ENCODE assay signal across 11 cellular contexts in genomic region chr9:34898846-34899245, GRCh38. TPM values are rescaled to one million over a fixed set of nuclear protein-coding genes. Genes with fewer than 3 reads are reported as not detected.
A peak's percentile ranks its signal among the peaks of the same experiment; 100 is the strongest.
DNase-seq lines count a peak whose midpoint lies in the region; ATAC-seq and FAIRE-seq lines count a peak whose summit lies in the region.
"Had no signal": no experiment of that assay in that cellular context is flagged by ENCODE, and none has a peak within 500 bp of the region (broad histone marks: within the 10 kb centered on the region; RNA-seq: fewer than 3 reads in every experiment).

No MANE protein-coding gene starts in this region.

- H3K27me3 Mint-ChIP-seq in T-cell = peaks cover 33 to 37% of the 10 kb centered on the region in 2 donors

- H3K27ac Mint-ChIP-seq in T-cell = no peak overlapping the region
- H3K27ac Mint-ChIP-seq: CD4-positive, CD25-positive, alpha-beta regulatory T cell had no signal

- ATAC-seq in T-cell (replicated peaks in 1 of 4) = no peak

- POLR2A ChIA-PET in T-cell (lab: Charles Lee) = no interaction called here

- CTCF ChIA-PET in T-cell (lab: Charles Lee) = interaction anchor here (0.5 to 2.8 kb wide), 23 partner anchors 10 to 1109 kb away, joined by 3 to 56 read pairs (median 5); partner anchors contain the start of genes FANCG (in 1 of the 2), PIGO (in 1 of the 2), STOML2 (in 1 of the 2) and VCP (in 1 of the 2)

- DNase-seq in amygdala (lab: John Stamatoyannopoulos, UW) (peak in 50 of 56 donors; percentile 5 to 86 (median 44)), frontal cortex (ENCODE audit: low spot score in 2 of 2) (peak; percentile 7 to 25), midbrain (lab: John Stamatoyannopoulos, UW) (peak; percentile 81), T-cell (no peak)
- no peak for DNase-seq in activated CD8-positive, alpha-beta memory T cell treated with anti-CD3 and anti-CD28 coated beads for 24 hours
- DNase-seq in NK-92 treated with Interleukin-12 subunit alpha and Interleukin-12 subunit beta, amount 100 ng/mL, for 24 hours (lab: John Stamatoyannopoulos, UW) = no peak
- DNase-seq in activated CD4-positive, alpha-beta T cell treated with anti-CD3 and anti-CD28 coated beads, Interleukin-2, amount 50 U/mL, for 4 hours = no peak
- DNase-seq: NCI-H524 treated with DMSO at 0.1 percent for 48 hours had no signal

- H3K36me3 Mint-ChIP-seq in T-cell = no peaks in the 10 kb centered on the region
- H3K36me3 Mint-ChIP-seq: CD4-positive, CD25-positive, alpha-beta regulatory T cell had no signal

- no peaks in the 10 kb centered on the region for H3K9me3 Mint-ChIP-seq in T-cell
- H3K9me3 Mint-ChIP-seq: CD4-positive, CD25-positive, alpha-beta regulatory T cell had no signal

- no peak overlapping the region for H3K4me3 Mint-ChIP-seq in T-cell
- H3K4me3 Mint-ChIP-seq: CD4-positive, CD25-positive, alpha-beta regulatory T cell had no signal

- FAIRE-seq in frontal cortex (lab: Jason Lieb, UNC) = peak; percentile 42

- no peaks in the 10 kb centered on the region for H3K4me1 Mint-ChIP-seq in T-cell
- H3K4me1 Mint-ChIP-seq: CD4-positive, CD25-positive, alpha-beta regulatory T cell had no signal

RNA-seq across cellular contexts. Expression of gene PHF24, which starts 59.2 kb away (rescaled TPM):
- total RNA-seq in frontal cortex (19.2 TPM), T-cell (not detected)
- total RNA-seq: CD4-positive, CD25-positive, alpha-beta regulatory T cell; GM12878; IMR-90 had no signal

Comparison
In these comparisons a context has a peak if more than half of its experiments do, and no peak if none do; other contexts are left out.
1. DNase-seq: peak in amygdala (50 of 56), frontal cortex (2 of 2) and midbrain (single experiment); none in activated CD8-positive, alpha-beta memory T cell treated with anti-CD3 and anti-CD28 coated beads for 24 hours (single experiment), NK-92 treated with Interleukin-12 subunit alpha and Interleukin-12 subunit beta, amount 100 ng/mL, for 24 hours (single experiment), T-cell (0 of 34) and activated CD4-positive, alpha-beta T cell treated with anti-CD3 and anti-CD28 coated beads, Interleukin-2, amount 50 U/mL, for 4 hours (0 of 2).
2. RNA of gene PHF24, which starts 59.2 kb away (total RNA-seq): 19.2 TPM in frontal cortex (single experiment); not detected in T-cell; every median in the first group is over 10 times any median in the second.